ENCODE assay signal across 2 cellular contexts in the genomic region with DNA sequence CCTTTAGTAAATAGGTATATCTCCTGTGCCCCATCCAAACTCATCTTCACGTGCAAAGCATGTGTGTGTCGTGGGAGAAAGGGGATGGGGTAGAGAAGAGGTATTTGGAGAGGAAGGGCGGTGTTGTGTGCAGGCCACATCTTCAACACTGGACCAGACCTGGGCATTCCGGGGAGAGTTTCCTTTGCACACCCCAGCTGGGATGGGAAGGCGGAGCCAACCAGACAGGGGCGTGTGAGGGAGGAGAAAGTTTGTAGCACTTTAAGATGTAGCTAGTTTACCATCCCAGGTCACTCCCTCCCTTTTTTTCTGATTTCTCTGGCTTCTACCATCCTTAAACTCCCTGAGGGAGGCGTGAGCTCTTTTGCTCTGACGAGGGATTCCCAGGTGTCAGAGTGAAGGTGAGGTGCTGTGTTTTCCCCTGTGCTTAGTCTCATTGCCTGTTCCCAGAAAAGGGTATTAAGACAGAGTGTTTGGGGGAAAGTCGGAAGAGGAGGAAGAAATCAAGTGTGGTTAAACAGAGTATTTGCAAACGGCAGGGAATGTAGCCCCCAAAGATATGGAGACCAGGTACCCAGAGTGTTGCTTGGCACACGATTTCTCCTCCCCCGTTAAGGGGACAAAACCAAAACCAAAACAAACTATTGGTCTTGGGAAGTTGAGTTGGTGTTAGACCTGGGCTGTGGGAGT.
TF ChIP-seq lines count a peak whose summit lies in the region.

No MANE protein-coding gene starts in this region.

TF ChIP-seq in HepG2, 621 proteins besides CTCF, POLR2A, EP300 and RAD21:
- TF ChIP-seq POLR2AphosphoS5 (IDR thresholded peaks at IDR 0.05; ENCODE audit: low read depth, low read length) (0 out of 2 replicates have a peak, but pooled peaks have one; percentile 15), TFAP4 (IDR thresholded peaks at IDR 0.05; ENCODE audit: borderline replicate concordance, low read depth) (peak; percentile 29; the same call in 1 of the 2 replicates), HOXA3 (CRISPR knock-in tag; IDR thresholded peaks at IDR 0.05) (no peak)
- TF ChIP-seq, protein P1, sequence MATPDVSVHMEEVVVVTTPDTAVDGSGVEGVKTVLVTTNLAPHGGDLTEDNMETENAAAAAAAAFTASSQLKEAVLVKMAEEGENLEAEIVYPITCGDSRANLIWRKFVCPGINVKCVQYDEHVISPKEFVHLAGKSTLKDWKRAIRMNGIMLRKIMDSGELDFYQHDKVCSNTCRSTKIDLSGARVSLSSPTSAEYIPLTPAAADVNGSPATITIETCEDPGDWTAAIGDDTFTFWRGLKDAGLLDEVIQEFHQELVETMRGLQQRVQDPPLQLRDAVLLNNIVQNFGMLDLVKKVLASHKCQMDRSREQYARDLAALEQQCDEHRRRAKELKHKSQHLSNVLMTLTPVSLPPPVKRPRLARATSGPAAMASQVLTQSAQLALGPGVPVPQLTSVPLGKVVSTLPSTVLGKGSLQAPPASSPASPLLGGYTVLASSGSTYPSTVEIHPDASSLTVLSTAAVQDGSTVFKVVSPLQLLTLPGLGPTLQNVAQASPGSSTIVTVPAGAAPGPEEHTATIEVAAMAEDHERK (CRISPR knock-in tag; IDR thresholded peaks at IDR 0.05; ENCODE audit: low read depth) = no peak

TF ChIP-seq in GM12878, 131 proteins besides CTCF, POLR2A, EP300 and RAD21:
- TF ChIP-seq BHLHE40 (IDR thresholded peaks at IDR 0.05; ENCODE audit: borderline replicate concordance in 1 of 2, low read depth in 2 of 2, low read length in 1 of 2) = peak in 1 of 2 experiments; percentile 76; a peak in 3 of 4 replicates
- TF ChIP-seq MXI1 (IDR thresholded peaks at IDR 0.05; ENCODE audit: low read depth, low read length) = peak; percentile 66; the same call in 1 of the 2 replicates
- no peak for TF ChIP-seq CBX5 (IDR thresholded peaks at IDR 0.05; ENCODE audit: low read depth)
- TF ChIP-seq, protein P2, sequence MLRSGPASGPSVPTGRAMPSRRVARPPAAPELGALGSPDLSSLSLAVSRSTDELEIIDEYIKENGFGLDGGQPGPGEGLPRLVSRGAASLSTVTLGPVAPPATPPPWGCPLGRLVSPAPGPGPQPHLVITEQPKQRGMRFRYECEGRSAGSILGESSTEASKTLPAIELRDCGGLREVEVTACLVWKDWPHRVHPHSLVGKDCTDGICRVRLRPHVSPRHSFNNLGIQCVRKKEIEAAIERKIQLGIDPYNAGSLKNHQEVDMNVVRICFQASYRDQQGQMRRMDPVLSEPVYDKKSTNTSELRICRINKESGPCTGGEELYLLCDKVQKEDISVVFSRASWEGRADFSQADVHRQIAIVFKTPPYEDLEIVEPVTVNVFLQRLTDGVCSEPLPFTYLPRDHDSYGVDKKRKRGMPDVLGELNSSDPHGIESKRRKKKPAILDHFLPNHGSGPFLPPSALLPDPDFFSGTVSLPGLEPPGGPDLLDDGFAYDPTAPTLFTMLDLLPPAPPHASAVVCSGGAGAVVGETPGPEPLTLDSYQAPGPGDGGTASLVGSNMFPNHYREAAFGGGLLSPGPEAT (IDR thresholded peaks at IDR 0.05; ENCODE audit: low read depth) = peak; percentile 1; the same call in 1 of the 2 replicates
- no peak for TF ChIP-seq NRF1 (conservative IDR thresholded peaks at IDR 0.05; ENCODE audit: low read depth, low read length)
- TF ChIP-seq NBN (IDR thresholded peaks at IDR 0.05) = 0 out of 2 replicates have a peak, but pooled peaks have one; percentile 13
- TF ChIP-seq FOXM1 (IDR thresholded peaks at IDR 0.05; ENCODE audit: low read depth, low read length) = 0 out of 2 replicates have a peak, but pooled peaks have one; percentile 13
- no peak for TF ChIP-seq RAD51 (IDR thresholded peaks at IDR 0.05)
